1 cellular context compared by ENCODE assay signal in the genomic region with DNA sequence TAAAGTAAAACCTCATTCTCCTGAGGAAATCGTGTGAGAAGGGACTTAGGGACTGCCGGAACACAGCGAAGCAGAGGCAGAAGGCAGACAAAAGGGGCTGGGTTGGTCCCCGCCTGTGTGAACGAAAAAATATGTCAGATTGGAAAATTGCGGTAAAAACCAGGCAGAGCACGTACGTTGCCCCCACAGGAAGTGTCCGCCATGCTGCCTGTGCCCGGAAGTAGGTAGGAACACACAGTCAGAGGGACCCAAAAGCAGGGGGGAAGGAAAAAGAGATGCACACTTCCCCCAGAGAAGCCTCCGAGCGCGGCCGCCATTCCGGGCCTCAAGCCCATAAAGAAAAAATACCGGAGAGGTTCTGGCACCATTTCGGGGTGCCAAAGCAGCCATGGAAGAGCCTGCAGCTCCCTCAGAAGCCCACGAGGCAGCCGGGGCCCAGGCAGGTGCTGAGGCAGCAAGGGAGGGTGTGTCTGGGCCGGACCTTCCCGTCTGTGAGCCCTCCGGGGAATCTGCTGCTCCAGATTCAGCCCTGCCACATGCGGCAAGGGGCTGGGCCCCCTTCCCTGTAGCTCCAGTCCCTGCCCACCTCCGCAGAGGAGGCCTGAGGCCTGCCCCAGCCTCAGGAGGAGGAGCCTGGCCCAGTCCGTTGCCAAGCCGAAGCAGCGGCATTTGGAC.
A peak's percentile ranks its signal among the peaks of the same experiment; 100 is the strongest.
TF ChIP-seq lines count a peak whose summit lies in the region.

TSS of gene MKRN3 (plus strand) at position 280 of the 675 bp plus-strand sequence. CDS start at position 389, 109 bp downstream.

TF ChIP-seq in K562, 482 proteins besides CTCF, POLR2A, EP300 and RAD21 (continued from another document and continues in another):
- peak; percentile 40; the same call in 1 of the 2 replicates for TF ChIP-seq CHAMP1 (IDR thresholded peaks at IDR 0.05)
- peak; percentile 23; the same call in 1 of the 2 replicates for TF ChIP-seq FOSL1 (tag; conservative IDR thresholded peaks at IDR 0.05)
- peak; percentile 18 for TF ChIP-seq BRD9 (IDR thresholded peaks at IDR 0.05; ENCODE audit: low read depth, partially characterized antibody)
- no peak for TF ChIP-seq ZBTB5 (IDR thresholded peaks at IDR 0.05)
- 0 out of 2 replicates have a peak, but pooled peaks have one; percentile 19 for TF ChIP-seq BCOR (IDR thresholded peaks at IDR 0.05)
- TF ChIP-seq, protein P1, sequence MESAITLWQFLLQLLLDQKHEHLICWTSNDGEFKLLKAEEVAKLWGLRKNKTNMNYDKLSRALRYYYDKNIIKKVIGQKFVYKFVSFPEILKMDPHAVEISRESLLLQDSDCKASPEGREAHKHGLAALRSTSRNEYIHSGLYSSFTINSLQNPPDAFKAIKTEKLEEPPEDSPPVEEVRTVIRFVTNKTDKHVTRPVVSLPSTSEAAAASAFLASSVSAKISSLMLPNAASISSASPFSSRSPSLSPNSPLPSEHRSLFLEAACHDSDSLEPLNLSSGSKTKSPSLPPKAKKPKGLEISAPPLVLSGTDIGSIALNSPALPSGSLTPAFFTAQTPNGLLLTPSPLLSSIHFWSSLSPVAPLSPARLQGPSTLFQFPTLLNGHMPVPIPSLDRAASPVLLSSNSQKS (CRISPR knock-in tag; IDR thresholded peaks at IDR 0.05): no peak
- peak; percentile 37; the same call in 1 of the 2 replicates for TF ChIP-seq E2F4 (CRISPR knock-in tag; IDR thresholded peaks at IDR 0.05; ENCODE audit: low read depth)
- TF ChIP-seq NFIC (IDR thresholded peaks at IDR 0.05): peak; percentile 65
- peak; percentile 58 for TF ChIP-seq RBM39 (optimal IDR thresholded peaks at IDR 0.05; ENCODE audit: low read depth, low read length)
- peak; percentile 75; the same call in 1 of the 2 replicates for TF ChIP-seq MXI1 (IDR thresholded peaks at IDR 0.05; ENCODE audit: low read depth, low read length)
- peak; percentile 93 for TF ChIP-seq EP400 (IDR thresholded peaks at IDR 0.05)
- TF ChIP-seq HMGN3 (IDR thresholded peaks at IDR 0.05; ENCODE audit: borderline replicate concordance, extremely low read depth, insufficient read length, low read depth, low read length): peak; percentile 54
- TF ChIP-seq SMAD3 (CRISPR knock-in tag; conservative IDR thresholded peaks at IDR 0.05): 0 out of 2 replicates have a peak, but pooled peaks have one; percentile 70
- TF ChIP-seq ETV5 (CRISPR knock-in tag; IDR thresholded peaks at IDR 0.05; ENCODE audit: low read depth): peak; percentile 100
- peak; percentile 100 for TF ChIP-seq ZBTB40 (IDR thresholded peaks at IDR 0.05)
- no peak for TF ChIP-seq ZBTB40 (CRISPR knock-in tag; IDR thresholded peaks at IDR 0.05)
- peak in 1 of 2 experiments; percentile 25; a peak in 1 of 4 replicates for TF ChIP-seq TBL1XR1 (IDR thresholded peaks at IDR 0.05; ENCODE audit: low read length in 2 of 2)
- TF ChIP-seq ELF2 (CRISPR knock-in tag; IDR thresholded peaks at IDR 0.05): peak; percentile 98
- TF ChIP-seq MTA1 (IDR thresholded peaks at IDR 0.05; ENCODE audit: borderline replicate concordance): no peak
- TF ChIP-seq ZFX (CRISPR knock-in tag; IDR thresholded peaks at IDR 0.05): peak; percentile 91
- TF ChIP-seq, protein P2, sequence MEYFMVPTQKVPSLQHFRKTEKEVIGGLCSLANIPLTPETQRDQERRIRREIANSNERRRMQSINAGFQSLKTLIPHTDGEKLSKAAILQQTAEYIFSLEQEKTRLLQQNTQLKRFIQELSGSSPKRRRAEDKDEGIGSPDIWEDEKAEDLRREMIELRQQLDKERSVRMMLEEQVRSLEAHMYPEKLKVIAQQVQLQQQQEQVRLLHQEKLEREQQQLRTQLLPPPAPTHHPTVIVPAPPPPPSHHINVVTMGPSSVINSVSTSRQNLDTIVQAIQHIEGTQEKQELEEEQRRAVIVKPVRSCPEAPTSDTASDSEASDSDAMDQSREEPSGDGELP (CRISPR knock-in tag; IDR thresholded peaks at IDR 0.05; ENCODE audit: borderline replicate concordance): peak; percentile 68; the same call in 1 of the 2 replicates
- TF ChIP-seq, protein P3, sequence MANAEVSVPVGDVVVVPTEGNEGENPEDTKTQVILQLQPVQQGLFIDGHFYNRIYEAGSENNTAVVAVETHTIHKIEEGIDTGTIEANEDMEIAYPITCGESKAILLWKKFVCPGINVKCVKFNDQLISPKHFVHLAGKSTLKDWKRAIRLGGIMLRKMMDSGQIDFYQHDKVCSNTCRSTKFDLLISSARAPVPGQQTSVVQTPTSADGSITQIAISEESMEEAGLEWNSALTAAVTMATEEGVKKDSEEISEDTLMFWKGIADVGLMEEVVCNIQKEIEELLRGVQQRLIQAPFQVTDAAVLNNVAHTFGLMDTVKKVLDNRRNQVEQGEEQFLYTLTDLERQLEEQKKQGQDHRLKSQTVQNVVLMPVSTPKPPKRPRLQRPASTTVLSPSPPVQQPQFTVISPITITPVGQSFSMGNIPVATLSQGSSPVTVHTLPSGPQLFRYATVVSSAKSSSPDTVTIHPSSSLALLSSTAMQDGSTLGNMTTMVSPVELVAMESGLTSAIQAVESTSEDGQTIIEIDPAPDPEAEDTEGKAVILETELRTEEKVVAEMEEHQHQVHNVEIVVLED (CRISPR knock-in tag; IDR thresholded peaks at IDR 0.05): peak; percentile 73
- TF ChIP-seq DDX20 (tag; IDR thresholded peaks at IDR 0.05; ENCODE audit: low read depth): no peak
- TF ChIP-seq CC2D1A (IDR thresholded peaks at IDR 0.05): peak; percentile 44; the same call in 1 of the 2 replicates
- TF ChIP-seq MEF2D (tag; conservative IDR thresholded peaks at IDR 0.05; ENCODE audit: low read depth): peak; percentile 54; the same call in 1 of the 2 replicates
- no peak for TF ChIP-seq ILF3 (IDR thresholded peaks at IDR 0.05; ENCODE audit: borderline replicate concordance)
- no peak for TF ChIP-seq PTTG1 (tag; IDR thresholded peaks at IDR 0.05; ENCODE audit: low read depth)
- TF ChIP-seq NCOR1 (IDR thresholded peaks at IDR 0.05): peak; percentile 40
- peak; percentile 20; the same call in 1 of the 2 replicates for TF ChIP-seq TCF15 (CRISPR knock-in tag; IDR thresholded peaks at IDR 0.05)
- TF ChIP-seq, protein P4, sequence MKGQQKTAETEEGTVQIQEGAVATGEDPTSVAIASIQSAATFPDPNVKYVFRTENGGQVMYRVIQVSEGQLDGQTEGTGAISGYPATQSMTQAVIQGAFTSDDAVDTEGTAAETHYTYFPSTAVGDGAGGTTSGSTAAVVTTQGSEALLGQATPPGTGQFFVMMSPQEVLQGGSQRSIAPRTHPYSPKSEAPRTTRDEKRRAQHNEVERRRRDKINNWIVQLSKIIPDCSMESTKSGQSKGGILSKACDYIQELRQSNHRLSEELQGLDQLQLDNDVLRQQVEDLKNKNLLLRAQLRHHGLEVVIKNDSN (CRISPR knock-in tag; IDR thresholded peaks at IDR 0.05): no peak
- TF ChIP-seq NUFIP1 (IDR thresholded peaks at IDR 0.05; ENCODE audit: partially characterized antibody): peak; percentile 15
- peak in 1 of 2 experiments; percentile 99; a peak in 2 of 4 replicates for TF ChIP-seq TRIM24 (IDR thresholded peaks at IDR 0.05)
- peak; percentile 85 for TF ChIP-seq ETS1 (conservative IDR thresholded peaks at IDR 0.05; ENCODE audit: control insufficient read depth, low read depth, low read length)
